In the genomic region with DNA sequence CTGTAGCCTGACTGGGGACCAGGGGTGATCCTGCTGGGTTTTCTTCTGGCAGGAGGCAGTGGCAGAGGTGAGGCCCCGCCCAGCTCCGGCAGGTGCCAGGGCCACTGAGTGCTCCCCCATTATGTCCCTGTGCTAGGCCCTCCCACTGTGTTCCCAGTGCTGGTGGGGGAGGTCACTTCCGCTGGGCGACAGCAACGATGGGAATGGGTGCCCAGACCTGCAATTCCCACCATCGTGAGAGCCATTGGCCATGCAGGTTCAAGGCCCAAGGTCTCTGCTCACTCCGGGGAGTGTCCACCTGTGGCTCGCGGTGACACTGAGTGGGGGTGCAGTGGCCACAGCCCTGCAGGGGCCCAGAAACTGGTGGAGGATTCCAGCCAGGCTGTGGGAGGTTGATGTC, we compare ENCODE assay signal across 20 cellular contexts.
"Had no signal": no experiment of that assay in that cellular context is flagged by ENCODE, and none has a peak within 500 bp of the region (broad histone marks: within the 10 kb centered on the region; RNA-seq: fewer than 3 reads in every experiment).

No MANE protein-coding gene starts in this region.

- DNase-seq: activated CD4-positive, alpha-beta memory T cell treated with anti-CD3 and anti-CD28 coated beads, Interleukin-2, amount 10 ng/mL, durations not matched to agents 7 days and 5 days; activated CD4-positive, alpha-beta T cell treated with anti-CD3 and anti-CD28 coated beads for 36 hours; activated CD8-positive, alpha-beta memory T cell treated with anti-CD3 and anti-CD28 coated beads, Interleukin-2, amount 10 ng/mL, durations not matched to agents 7 days and 5 days; activated naive CD4-positive, alpha-beta T cell; activated naive CD8-positive, alpha-beta T cell treated with anti-CD3 and anti-CD28 coated beads for 36 hours; activated T-cell treated with anti-CD3 and anti-CD28 coated beads, Interleukin-2, amount 50 U/mL, for 1 hour; amniotic stem cell; effector memory CD8-positive, alpha-beta T cell; esophagus squamous epithelium; mesenchymal stem cell; naive thymus-derived CD8-positive, alpha-beta T cell; sigmoid colon; spleen; stimulated activated CD4-positive, alpha-beta T cell treated with anti-CD3 and anti-CD28 coated beads, Interleukin-4, amount 100 ng/mL, for 4 hours; upper lobe of right lung had no signal

- H3K27me3 Mint-ChIP-seq: activated CD4-positive, alpha-beta memory T cell treated with anti-CD3 and anti-CD28 coated beads, Interleukin-2, amount 10 ng/mL, durations not matched to agents 7 days and 5 days; activated CD4-positive, alpha-beta T cell treated with anti-CD3 and anti-CD28 coated beads for 36 hours; activated CD8-positive, alpha-beta memory T cell treated with anti-CD3 and anti-CD28 coated beads, Interleukin-2, amount 10 ng/mL, durations not matched to agents 7 days and 5 days; activated naive CD8-positive, alpha-beta T cell treated with anti-CD3 and anti-CD28 coated beads for 36 hours; activated T-helper 17 cell treated with anti-CD3 and anti-CD28 coated beads, Interleukin-2, amount 50 U/mL, for 72 hours; dendritic cell treated with granulocyte-macrophage colony-stimulating factor and Interleukin-4, amounts not matched to agents 40 ng/mL and 50 ng/mL, for 4 days; effector memory CD8-positive, alpha-beta T cell; naive thymus-derived CD8-positive, alpha-beta T cell; stimulated activated memory B cell treated with anti-CD40 and anti-IgM and Interleukin-4, amounts not matched to agents 10 μg/mL and 1 μg/mL and 100 μg/mL, for 72 hours had no signal

- H3K4me1 Mint-ChIP-seq: activated CD4-positive, alpha-beta memory T cell treated with anti-CD3 and anti-CD28 coated beads, Interleukin-2, amount 10 ng/mL, durations not matched to agents 7 days and 5 days; activated CD4-positive, alpha-beta T cell treated with anti-CD3 and anti-CD28 coated beads for 36 hours; activated CD8-positive, alpha-beta memory T cell treated with anti-CD3 and anti-CD28 coated beads, Interleukin-2, amount 10 ng/mL, durations not matched to agents 7 days and 5 days; activated naive CD8-positive, alpha-beta T cell treated with anti-CD3 and anti-CD28 coated beads for 36 hours; activated T-helper 17 cell treated with anti-CD3 and anti-CD28 coated beads, Interleukin-2, amount 50 U/mL, for 72 hours; stimulated activated memory B cell treated with anti-CD40 and anti-IgM and Interleukin-4, amounts not matched to agents 10 μg/mL and 1 μg/mL and 100 μg/mL, for 72 hours; WTC11 had no signal

- H3K27ac Mint-ChIP-seq: activated CD4-positive, alpha-beta memory T cell treated with anti-CD3 and anti-CD28 coated beads, Interleukin-2, amount 10 ng/mL, durations not matched to agents 7 days and 5 days; activated CD4-positive, alpha-beta T cell treated with anti-CD3 and anti-CD28 coated beads for 36 hours; activated CD8-positive, alpha-beta memory T cell treated with anti-CD3 and anti-CD28 coated beads, Interleukin-2, amount 10 ng/mL, durations not matched to agents 7 days and 5 days; activated naive CD8-positive, alpha-beta T cell treated with anti-CD3 and anti-CD28 coated beads for 36 hours; activated T-helper 17 cell treated with anti-CD3 and anti-CD28 coated beads, Interleukin-2, amount 50 U/mL, for 72 hours; dendritic cell treated with granulocyte-macrophage colony-stimulating factor and Interleukin-4, amounts not matched to agents 40 ng/mL and 50 ng/mL, for 4 days; effector memory CD8-positive, alpha-beta T cell; stimulated activated memory B cell treated with anti-CD40 and anti-IgM and Interleukin-4, amounts not matched to agents 10 μg/mL and 1 μg/mL and 100 μg/mL, for 72 hours; T-helper 2 cell treated with Interferon-gamma antibody and Interleukin-4, amounts not matched to agents 5 μg/mL and 100 μg/mL, for 36 hours; WTC11 had no signal

- ATAC-seq: activated CD4-positive, alpha-beta T cell treated with anti-CD3 and anti-CD28 coated beads for 36 hours; activated CD8-positive, alpha-beta memory T cell treated with anti-CD3 and anti-CD28 coated beads, Interleukin-2, amount 10 ng/mL, durations not matched to agents 7 days and 5 days; activated T-helper 17 cell treated with anti-CD3 and anti-CD28 coated beads, Interleukin-2, amount 50 U/mL, for 72 hours; effector memory CD8-positive, alpha-beta T cell; naive thymus-derived CD8-positive, alpha-beta T cell; stimulated activated memory B cell treated with anti-CD40 and anti-IgM and Interleukin-4, amounts not matched to agents 10 μg/mL and 1 μg/mL and 100 μg/mL, for 72 hours; upper lobe of right lung; WTC11 had no signal

- H3K9me3 Mint-ChIP-seq: activated CD4-positive, alpha-beta memory T cell treated with anti-CD3 and anti-CD28 coated beads, Interleukin-2, amount 10 ng/mL, durations not matched to agents 7 days and 5 days; activated naive CD8-positive, alpha-beta T cell treated with anti-CD3 and anti-CD28 coated beads for 36 hours; activated T-helper 17 cell treated with anti-CD3 and anti-CD28 coated beads, Interleukin-2, amount 50 U/mL, for 72 hours; dendritic cell treated with granulocyte-macrophage colony-stimulating factor and Interleukin-4, amounts not matched to agents 40 ng/mL and 50 ng/mL, for 4 days; effector memory CD8-positive, alpha-beta T cell; naive thymus-derived CD8-positive, alpha-beta T cell; stimulated activated memory B cell treated with anti-CD40 and anti-IgM and Interleukin-4, amounts not matched to agents 10 μg/mL and 1 μg/mL and 100 μg/mL, for 72 hours; T-helper 2 cell treated with Interferon-gamma antibody and Interleukin-4, amounts not matched to agents 5 μg/mL and 100 μg/mL, for 36 hours; WTC11 had no signal

- H3K4me3 Mint-ChIP-seq: activated CD4-positive, alpha-beta memory T cell treated with anti-CD3 and anti-CD28 coated beads, Interleukin-2, amount 10 ng/mL, durations not matched to agents 7 days and 5 days; activated CD4-positive, alpha-beta T cell treated with anti-CD3 and anti-CD28 coated beads for 36 hours; activated CD8-positive, alpha-beta memory T cell treated with anti-CD3 and anti-CD28 coated beads, Interleukin-2, amount 10 ng/mL, durations not matched to agents 7 days and 5 days; activated naive CD8-positive, alpha-beta T cell treated with anti-CD3 and anti-CD28 coated beads for 36 hours; activated T-helper 17 cell treated with anti-CD3 and anti-CD28 coated beads, Interleukin-2, amount 50 U/mL, for 72 hours; dendritic cell treated with granulocyte-macrophage colony-stimulating factor and Interleukin-4, amounts not matched to agents 40 ng/mL and 50 ng/mL, for 4 days; effector memory CD8-positive, alpha-beta T cell; naive thymus-derived CD8-positive, alpha-beta T cell; stimulated activated memory B cell treated with anti-CD40 and anti-IgM and Interleukin-4, amounts not matched to agents 10 μg/mL and 1 μg/mL and 100 μg/mL, for 72 hours; T-helper 2 cell treated with Interferon-gamma antibody and Interleukin-4, amounts not matched to agents 5 μg/mL and 100 μg/mL, for 36 hours; WTC11 had no signal

- H3K36me3 Mint-ChIP-seq: activated CD8-positive, alpha-beta memory T cell treated with anti-CD3 and anti-CD28 coated beads, Interleukin-2, amount 10 ng/mL, durations not matched to agents 7 days and 5 days; activated naive CD8-positive, alpha-beta T cell treated with anti-CD3 and anti-CD28 coated beads for 36 hours; naive thymus-derived CD8-positive, alpha-beta T cell had no signal
